17 cellular contexts compared by ENCODE assay signal in genomic region chr5:154794525-154795234, GRCh38. TPM values are rescaled to one million over a fixed set of nuclear protein-coding genes. Genes with fewer than 3 reads are reported as not detected.
A peak's percentile ranks its signal among the peaks of the same experiment; 100 is the strongest.
DNase-seq lines count a peak whose midpoint lies in the region; ATAC-seq, FAIRE-seq and TF ChIP-seq lines count a peak whose summit lies in the region.
"Had no signal": no experiment of that assay in that cellular context is flagged by ENCODE, and none has a peak within 500 bp of the region (broad histone marks: within the 10 kb centered on the region; RNA-seq: fewer than 3 reads in every experiment).

No MANE protein-coding gene starts in this region.

- no peaks in the 10 kb centered on the region for H3K27me3 ChIP-seq in heart left ventricle
- H3K27me3 ChIP-seq: SJCRH30 had no signal

- H3K27ac ChIP-seq in heart left ventricle, result peak overlapping the region; percentile 5 to 66 (median 42)
- H3K27ac ChIP-seq: SJCRH30 had no signal

- H3K4me1 Mint-ChIP-seq in WTC11, result no peaks in the 10 kb centered on the region
- peaks cover 2% of the 10 kb centered on the region for H3K4me1 Mint-ChIP-seq in osteocyte (ENCODE audit: unreplicated experiment)
- H3K4me1 Mint-ChIP-seq: GM23338 had no signal

- H3K4me1 ChIP-seq in heart left ventricle, result peaks cover 5 to 40% (median 17%) of the 10 kb centered on the region in 12 donors
- H3K4me1 ChIP-seq: SJCRH30 had no signal

- no peak overlapping the region for H3K4me3 Mint-ChIP-seq in WTC11
- no peak overlapping the region for H3K4me3 Mint-ChIP-seq in osteocyte (ENCODE audit: unreplicated experiment)
- H3K4me3 Mint-ChIP-seq: dendritic cell treated with granulocyte-macrophage colony-stimulating factor and Interleukin-4, amounts not matched to agents 40 ng/mL and 50 ng/mL, for 4 days; GM23338 had no signal

- no peak overlapping the region for H3K4me3 ChIP-seq in heart left ventricle
- H3K4me3 ChIP-seq: GM12878, GM23338, SJCRH30 had no signal

- POLR2A ChIA-PET in WTC11 (lab: Charles Lee), result no interaction called here

- TF ChIP-seq CTCF in WTC11 (IDR thresholded peaks at IDR 0.05), result no peak
- no peak for TF ChIP-seq CTCF in heart left ventricle (IDR thresholded peaks at IDR 0.05)
- TF ChIP-seq CTCF in osteocyte (IDR thresholded peaks at IDR 0.05), result no peak

- no peak for TF ChIP-seq POLR2A in heart left ventricle (IDR thresholded peaks at IDR 0.05)

- H3K36me3 ChIP-seq in heart left ventricle, result peaks cover 0 to 91% (median 87%) of the 10 kb centered on the region in 9 donors

- H3K9me3 ChIP-seq in heart left ventricle, result no peaks in the 10 kb centered on the region
- H3K9me3 ChIP-seq: SJCRH30 had no signal

- DNase-seq in Daoy (ENCODE audit: low read depth) (peak; percentile 22), WTC11 (ENCODE audit: low spot score) (no peak), heart left ventricle (no peak), osteocyte (ENCODE audit: extremely low spot score, unreplicated experiment) (no peak), urothelium cell line (ENCODE audit: low spot score) (no peak), GM19240 (ENCODE audit: insufficient read length, low spot score) (no peak)
- DNase-seq: activated CD4-positive, CD25-positive, alpha-beta regulatory T cell treated with anti-CD3 and anti-CD28 coated beads, Interleukin-2, amount 50 U/mL, for 72 hours; DMS153; left cardiac atrium; NCI-H1436 treated with DMSO at 0.1 percent for 48 hours; SJCRH30; stimulated activated CD4-positive, alpha-beta T cell treated with anti-CD3 and anti-CD28 coated beads, Interleukin-4, amount 100 ng/mL, for 24 hours had no signal

- no peaks in the 10 kb centered on the region for H3K27me3 Mint-ChIP-seq in WTC11 (ENCODE audit: low read depth)
- H3K27me3 Mint-ChIP-seq in osteocyte (ENCODE audit: unreplicated experiment), result no peaks in the 10 kb centered on the region
- H3K27me3 Mint-ChIP-seq: dendritic cell treated with granulocyte-macrophage colony-stimulating factor and Interleukin-4, amounts not matched to agents 40 ng/mL and 50 ng/mL, for 4 days had no signal

- no peak for FAIRE-seq in urothelium cell line (lab: Jason Lieb, UNC)
- FAIRE-seq: GM12878 had no signal

- H3K9me3 Mint-ChIP-seq in WTC11 (no peaks in the 10 kb centered on the region), osteocyte (ENCODE audit: unreplicated experiment) (no peaks in the 10 kb centered on the region)
- H3K9me3 Mint-ChIP-seq: activated T-helper 2 cell treated with anti-CD3 and anti-CD28 coated beads, Interferon-gamma antibody, Interleukin-2, Interleukin-4, amounts not matched to agents 10 μg/mL and 5 μg/mL and 100 μg/mL, durations not matched to agents 14 hours and 24 hours and 36 hours; dendritic cell treated with granulocyte-macrophage colony-stimulating factor and Interleukin-4, amounts not matched to agents 40 ng/mL and 50 ng/mL, for 4 days; GM23338 had no signal

- no peak for ATAC-seq in WTC11
- peak; percentile 19 to 53 (median 47) for ATAC-seq in heart left ventricle
- no peak for ATAC-seq in HG03095 (IDR thresholded peaks at IDR 0.05; ENCODE audit: unreplicated experiment)
- ATAC-seq: GM12878, GM23338 had no signal

- CTCF ChIA-PET in WTC11 (lab: Charles Lee), result no interaction called here

- H3K27ac Mint-ChIP-seq in WTC11 (peak overlapping the region; percentile 10; the same call in 1 of the 2 replicates), osteocyte (ENCODE audit: unreplicated experiment) (peak overlapping the region; percentile 23)
- H3K27ac Mint-ChIP-seq: activated T-helper 2 cell treated with anti-CD3 and anti-CD28 coated beads, Interferon-gamma antibody, Interleukin-2, Interleukin-4, amounts not matched to agents 10 μg/mL and 5 μg/mL and 100 μg/mL, durations not matched to agents 14 hours and 24 hours and 36 hours; dendritic cell treated with granulocyte-macrophage colony-stimulating factor and Interleukin-4, amounts not matched to agents 40 ng/mL and 50 ng/mL, for 4 days; GM23338 had no signal

- intact Hi-C loops in heart left ventricle (cut with DNase I), result loop anchor here in 5 of 10 donors (5.0 kb wide), 3 partner anchors 32 to 112 kb away; partner anchors contain the start of gene LARP1 (in 3 of the 5)

- WGBS in heart left ventricle, 4 donors, result 43 to 51% (median 48%) methylated on average over 7 of the region's 7 CpGs

- H3K36me3 Mint-ChIP-seq in WTC11, result peaks cover 86% of the 10 kb centered on the region
- H3K36me3 Mint-ChIP-seq in osteocyte (ENCODE audit: unreplicated experiment), result peaks cover 59% of the 10 kb centered on the region

TF ChIP-seq in WTC11, 78 proteins besides CTCF, POLR2A, EP300 and RAD21 (continues in another document):
- TF ChIP-seq NFE2L1 (CRISPR knock-in tag; IDR thresholded peaks at IDR 0.05), result no peak
- TF ChIP-seq, protein P1, sequence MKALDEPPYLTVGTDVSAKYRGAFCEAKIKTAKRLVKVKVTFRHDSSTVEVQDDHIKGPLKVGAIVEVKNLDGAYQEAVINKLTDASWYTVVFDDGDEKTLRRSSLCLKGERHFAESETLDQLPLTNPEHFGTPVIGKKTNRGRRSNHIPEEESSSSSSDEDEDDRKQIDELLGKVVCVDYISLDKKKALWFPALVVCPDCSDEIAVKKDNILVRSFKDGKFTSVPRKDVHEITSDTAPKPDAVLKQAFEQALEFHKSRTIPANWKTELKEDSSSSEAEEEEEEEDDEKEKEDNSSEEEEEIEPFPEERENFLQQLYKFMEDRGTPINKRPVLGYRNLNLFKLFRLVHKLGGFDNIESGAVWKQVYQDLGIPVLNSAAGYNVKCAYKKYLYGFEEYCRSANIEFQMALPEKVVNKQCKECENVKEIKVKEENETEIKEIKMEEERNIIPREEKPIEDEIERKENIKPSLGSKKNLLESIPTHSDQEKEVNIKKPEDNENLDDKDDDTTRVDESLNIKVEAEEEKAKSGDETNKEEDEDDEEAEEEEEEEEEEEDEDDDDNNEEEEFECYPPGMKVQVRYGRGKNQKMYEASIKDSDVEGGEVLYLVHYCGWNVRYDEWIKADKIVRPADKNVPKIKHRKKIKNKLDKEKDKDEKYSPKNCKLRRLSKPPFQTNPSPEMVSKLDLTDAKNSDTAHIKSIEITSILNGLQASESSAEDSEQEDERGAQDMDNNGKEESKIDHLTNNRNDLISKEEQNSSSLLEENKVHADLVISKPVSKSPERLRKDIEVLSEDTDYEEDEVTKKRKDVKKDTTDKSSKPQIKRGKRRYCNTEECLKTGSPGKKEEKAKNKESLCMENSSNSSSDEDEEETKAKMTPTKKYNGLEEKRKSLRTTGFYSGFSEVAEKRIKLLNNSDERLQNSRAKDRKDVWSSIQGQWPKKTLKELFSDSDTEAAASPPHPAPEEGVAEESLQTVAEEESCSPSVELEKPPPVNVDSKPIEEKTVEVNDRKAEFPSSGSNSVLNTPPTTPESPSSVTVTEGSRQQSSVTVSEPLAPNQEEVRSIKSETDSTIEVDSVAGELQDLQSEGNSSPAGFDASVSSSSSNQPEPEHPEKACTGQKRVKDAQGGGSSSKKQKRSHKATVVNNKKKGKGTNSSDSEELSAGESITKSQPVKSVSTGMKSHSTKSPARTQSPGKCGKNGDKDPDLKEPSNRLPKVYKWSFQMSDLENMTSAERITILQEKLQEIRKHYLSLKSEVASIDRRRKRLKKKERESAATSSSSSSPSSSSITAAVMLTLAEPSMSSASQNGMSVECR (CRISPR knock-in tag; IDR thresholded peaks at IDR 0.05; ENCODE audit: borderline replicate concordance), result no peak
- TF ChIP-seq, protein P2, sequence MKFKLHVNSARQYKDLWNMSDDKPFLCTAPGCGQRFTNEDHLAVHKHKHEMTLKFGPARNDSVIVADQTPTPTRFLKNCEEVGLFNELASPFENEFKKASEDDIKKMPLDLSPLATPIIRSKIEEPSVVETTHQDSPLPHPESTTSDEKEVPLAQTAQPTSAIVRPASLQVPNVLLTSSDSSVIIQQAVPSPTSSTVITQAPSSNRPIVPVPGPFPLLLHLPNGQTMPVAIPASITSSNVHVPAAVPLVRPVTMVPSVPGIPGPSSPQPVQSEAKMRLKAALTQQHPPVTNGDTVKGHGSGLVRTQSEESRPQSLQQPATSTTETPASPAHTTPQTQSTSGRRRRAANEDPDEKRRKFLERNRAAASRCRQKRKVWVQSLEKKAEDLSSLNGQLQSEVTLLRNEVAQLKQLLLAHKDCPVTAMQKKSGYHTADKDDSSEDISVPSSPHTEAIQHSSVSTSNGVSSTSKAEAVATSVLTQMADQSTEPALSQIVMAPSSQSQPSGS (CRISPR knock-in tag; IDR thresholded peaks at IDR 0.05; ENCODE audit: borderline replicate concordance, low read depth), result no peak
- TF ChIP-seq FOXK1 (CRISPR knock-in tag; IDR thresholded peaks at IDR 0.05), result no peak
- no peak for TF ChIP-seq ZNF512 (CRISPR knock-in tag; IDR thresholded peaks at IDR 0.05; ENCODE audit: borderline replicate concordance)
- no peak for TF ChIP-seq HMGA2 (CRISPR knock-in tag; IDR thresholded peaks at IDR 0.05)

RNA-seq across cellular contexts. Expression of gene LARP1, which starts 39.5 kb away (rescaled TPM):
- total RNA-seq in Daoy (2014; rRNA removed; shearing (Covaris generic)), result 38.5 and 61.9 TPM in 2 replicates
- total RNA-seq in WTC11 (2021) (360 to 406 TPM (median 378 TPM) in 3 replicates), heart left ventricle (100 to 1,000 TPM in 8 of 9 donors, 10 to 100 TPM in 1; 91.6 to 189 (median 181) TPM), osteocyte (247 TPM in 2 replicates)
- polyA plus RNA-seq in heart left ventricle, result 10 to 100 TPM; 36.5 to 89.9 TPM

RNA-seq across cellular contexts. Expression of gene FAXDC2, which starts 55.7 kb away (rescaled TPM):
- total RNA-seq in Daoy (2014; rRNA removed; shearing (Covaris generic)), result 0.12 and 0.46 TPM in 2 replicates
- total RNA-seq in WTC11 (2021), result 3.9 to 6.0 TPM (median 5.5 TPM) in 3 replicates
- total RNA-seq in heart left ventricle, result 10 to 100 TPM in 7 of 9 donors, 1 to 10 TPM in 2; 7.9 to 39.5 (median 22.2) TPM
- polyA plus RNA-seq in heart left ventricle, result 10 to 100 TPM in 1 of 2 donors, 1 to 10 TPM in 1; 5.3 to 15.4 TPM
- 23.7 and 25.7 TPM in 2 replicates for total RNA-seq in osteocyte
- total RNA-seq: activated T-helper 2 cell treated with anti-CD3 and anti-CD28 coated beads, Interferon-gamma antibody, Interleukin-2, Interleukin-4, amounts not matched to agents 10 μg/mL and 5 μg/mL and 100 μg/mL, durations not matched to agents 14 hours and 24 hours and 36 hours had no signal

Comparison
In these comparisons a context has a peak if more than half of its experiments do, and no peak if none do; other contexts are left out.
1. ATAC-seq: peak in heart left ventricle (4 of 4); none in WTC11 (single experiment) and HG03095 (single experiment).